ENCODE assay signal across 26 cellular contexts in genomic region chr5:68957591-68957990, GRCh38.
"Had no signal": no experiment of that assay in that cellular context is flagged by ENCODE, and none has a peak within 500 bp of the region (broad histone marks: within the 10 kb centered on the region; RNA-seq: fewer than 3 reads in every experiment).

No MANE protein-coding gene starts in this region.

- ATAC-seq: activated CD8-positive, alpha-beta memory T cell treated with anti-CD3 and anti-CD28 coated beads, Interleukin-2, amount 10 ng/mL, durations not matched to agents 7 days and 5 days; K562; PC-3 had no signal

- H3K9me3 Mint-ChIP-seq: activated B cell treated with CpG ODN at 0.5 μM for 24 hours; activated CD4-positive, alpha-beta T cell treated with anti-CD3 and anti-CD28 coated beads, Interleukin-2, amount 10 ng/mL, durations not matched to agents 24 days and 14 days; activated naive CD4-positive, alpha-beta T cell treated with anti-CD3 and anti-CD28 coated beads for 36 hours; activated T-cell treated with anti-CD3 and anti-CD28 coated beads, Interleukin-2, amount 50 U/mL, for 24 hours; T-helper 1 cell treated with Interleukin-12 subunit alpha and Interleukin-12 subunit beta and Interleukin-4 antibody, amounts not matched to agents 30 μg/mL and 1 μg/mL, for 36 hours had no signal

- H3K9me3 ChIP-seq: SJSA1 had no signal

- H3K4me3 Mint-ChIP-seq: activated B cell treated with CpG ODN at 0.5 μM for 24 hours; activated CD4-positive, alpha-beta T cell treated with anti-CD3 and anti-CD28 coated beads, Interleukin-2, amount 10 ng/mL, durations not matched to agents 24 days and 14 days; activated CD8-positive, alpha-beta memory T cell treated with anti-CD3 and anti-CD28 coated beads, Interleukin-2, amount 10 ng/mL, durations not matched to agents 7 days and 5 days; activated naive CD4-positive, alpha-beta T cell treated with anti-CD3 and anti-CD28 coated beads for 36 hours; activated naive CD8-positive, alpha-beta T cell; activated T-cell treated with anti-CD3 and anti-CD28 coated beads, Interleukin-2, amount 50 U/mL, for 24 hours; T-helper 1 cell treated with Interleukin-12 subunit alpha and Interleukin-12 subunit beta and Interleukin-4 antibody, amounts not matched to agents 30 μg/mL and 1 μg/mL, for 36 hours had no signal

- H3K36me3 ChIP-seq: brain microvascular endothelial cell, cardiac muscle cell, SJSA1 had no signal

- H3K27me3 Mint-ChIP-seq: activated B cell treated with CpG ODN at 0.5 μM for 24 hours; activated CD4-positive, alpha-beta T cell treated with anti-CD3 and anti-CD28 coated beads, Interleukin-2, amount 10 ng/mL, durations not matched to agents 24 days and 14 days; activated CD8-positive, alpha-beta memory T cell treated with anti-CD3 and anti-CD28 coated beads, Interleukin-2, amount 10 ng/mL, durations not matched to agents 7 days and 5 days; activated naive CD8-positive, alpha-beta T cell; activated T-cell treated with anti-CD3 and anti-CD28 coated beads, Interleukin-2, amount 50 U/mL, for 24 hours had no signal

- H3K4me3 ChIP-seq: cardiac muscle cell, K562, SJSA1 had no signal

- H3K4me1 Mint-ChIP-seq: activated CD4-positive, alpha-beta T cell treated with anti-CD3 and anti-CD28 coated beads, Interleukin-2, amount 10 ng/mL, durations not matched to agents 24 days and 14 days; activated CD8-positive, alpha-beta memory T cell treated with anti-CD3 and anti-CD28 coated beads, Interleukin-2, amount 10 ng/mL, durations not matched to agents 7 days and 5 days had no signal

- H3K4me1 ChIP-seq: SJSA1 had no signal

- H3K27ac ChIP-seq: brain microvascular endothelial cell, cardiac muscle cell, SJSA1 had no signal

- H3K27ac Mint-ChIP-seq: activated B cell treated with CpG ODN at 0.5 μM for 24 hours; activated CD4-positive, alpha-beta T cell treated with anti-CD3 and anti-CD28 coated beads, Interleukin-2, amount 10 ng/mL, durations not matched to agents 24 days and 14 days; activated CD8-positive, alpha-beta memory T cell treated with anti-CD3 and anti-CD28 coated beads, Interleukin-2, amount 10 ng/mL, durations not matched to agents 7 days and 5 days; activated naive CD4-positive, alpha-beta T cell treated with anti-CD3 and anti-CD28 coated beads for 36 hours; activated naive CD8-positive, alpha-beta T cell; activated T-cell treated with anti-CD3 and anti-CD28 coated beads, Interleukin-2, amount 50 U/mL, for 24 hours; T-helper 1 cell treated with Interleukin-12 subunit alpha and Interleukin-12 subunit beta and Interleukin-4 antibody, amounts not matched to agents 30 μg/mL and 1 μg/mL, for 36 hours had no signal

- DNase-seq: activated B cell treated with CpG ODN at 0.5 μM for 24 hours; activated CD4-positive, alpha-beta T cell treated with anti-CD3 and anti-CD28 coated beads for 1 hour; activated CD4-positive, alpha-beta T cell treated with anti-CD3 and anti-CD28 coated beads, Interleukin-2, amount 10 ng/mL, durations not matched to agents 24 days and 14 days; activated CD4-positive, alpha-beta T cell treated with anti-CD3 and anti-CD28 coated beads, Interleukin-2, amount 50 U/mL, for 48 hours; activated CD8-positive, alpha-beta memory T cell treated with anti-CD3 and anti-CD28 coated beads, Interleukin-2, amount 10 ng/mL, durations not matched to agents 7 days and 5 days; activated effector memory CD4-positive, alpha-beta T cell treated with anti-CD3 and anti-CD28 coated beads, Interleukin-2, amount 50 U/mL, for 16 hours; activated naive CD4-positive, alpha-beta T cell treated with anti-CD3 and anti-CD28 coated beads for 36 hours; activated T-cell treated with anti-CD3 and anti-CD28 coated beads, Interleukin-2, amount 50 U/mL, for 24 hours; amygdala; brain microvascular endothelial cell; Karpas-422; NCI-H1105 treated with DMSO at 0.1 percent for 48 hours; NCI-H1436 treated with DMSO at 0.1 percent for 48 hours; NCI-H187 treated with DMSO at 0.1 percent for 48 hours; NCI-H2081 treated with DMSO at 0.1 percent for 48 hours; NCI-H2171 treated with DMSO at 0.1 percent for 48 hours; NCI-H226; NCI-H526; NCI-H774; PC-3; SHP77 had no signal

- H3K27me3 ChIP-seq: brain microvascular endothelial cell, cardiac muscle cell, SJSA1 had no signal

- H3K36me3 Mint-ChIP-seq: activated CD8-positive, alpha-beta memory T cell treated with anti-CD3 and anti-CD28 coated beads, Interleukin-2, amount 10 ng/mL, durations not matched to agents 7 days and 5 days; activated naive CD8-positive, alpha-beta T cell had no signal
